8 cellular contexts compared by ENCODE assay signal in genomic region chr14:55107766-55108554, GRCh38. TPM values are rescaled to one million over a fixed set of nuclear protein-coding genes. Genes with fewer than 3 reads are reported as not detected.
DNase-seq lines count a peak whose midpoint lies in the region; ATAC-seq and TF ChIP-seq lines count a peak whose summit lies in the region.

No MANE protein-coding gene starts in this region.

- H3K9me3 ChIP-seq in adipocyte (ENCODE audit: control insufficient read depth, low read length) = peaks cover 7% of the 10 kb centered on the region
- H3K9me3 ChIP-seq in prostate gland = no peaks in the 10 kb centered on the region

- intact Hi-C loops in Right ventricle myocardium superior (cut with DNase I) (no loop called here), prostate gland (cut with DNase I) (no loop called here)

- no peak for TF ChIP-seq CTCF in GM20000 (IDR thresholded peaks at IDR 0.05; ENCODE audit: extremely low read depth, missing control alignments)
- TF ChIP-seq CTCF in prostate gland (IDR thresholded peaks at IDR 0.05) = no peak

- no peak for TF ChIP-seq POLR2A in prostate gland (IDR thresholded peaks at IDR 0.05)

- ATAC-seq in Right ventricle myocardium superior (ENCODE audit: poor library complexity) (peak; percentile 92), GM19395 (IDR thresholded peaks at IDR 0.05; ENCODE audit: unreplicated experiment) (no peak)

- peak overlapping the region; percentile 81 for H3K9ac ChIP-seq in adipocyte (ENCODE audit: low read length)

- H3K27me3 ChIP-seq in adipocyte (replicated peaks; ENCODE audit: control insufficient read depth, insufficient read depth, low read length) = no peaks in the 10 kb centered on the region
- H3K27me3 ChIP-seq in prostate gland (replicated peaks; ENCODE audit: insufficient read depth) = no peaks in the 10 kb centered on the region

- H3K4me1 ChIP-seq in adipocyte (ENCODE audit: control insufficient read depth, insufficient read depth, low read length) (peaks cover 49% of the 10 kb centered on the region), prostate gland (replicated peaks) (peaks cover 14% of the 10 kb centered on the region)

- H3K4me3 ChIP-seq in adipocyte (ENCODE audit: low read length) = peak overlapping the region; percentile 69
- H3K4me3 ChIP-seq in prostate gland = no peak overlapping the region

- 31% methylated on average over 19 of the region's 19 CpGs for WGBS in prostate gland

- DNase-seq in A172 (ENCODE audit: low spot score) = peak; percentile 78
- DNase-seq in GM20000 (ENCODE audit: low spot score) = peak; percentile 58
- DNase-seq in OCI-M1 (lab: John Stamatoyannopoulos, UW) = peak; percentile 82
- DNase-seq in adipocyte (ENCODE audit: low read depth) = peak; percentile 97
- peak; percentile 93 for DNase-seq in Right ventricle myocardium superior
- DNase-seq in prostate gland (ENCODE audit: low spot score) = peak; percentile 70
- no peak for DNase-seq in SKM-1 (lab: John Stamatoyannopoulos, UW; ENCODE audit: unreplicated experiment)

- H3K36me3 ChIP-seq in adipocyte (ENCODE audit: control insufficient read depth, insufficient read depth, low read length, severe bottlenecking) = no peaks in the 10 kb centered on the region
- no peaks in the 10 kb centered on the region for H3K36me3 ChIP-seq in prostate gland

- peak overlapping the region; percentile 82 to 89 for H3K27ac ChIP-seq in prostate gland

RNA-seq across cellular contexts. Expression of gene LGALS3, which starts 21.1 kb away (rescaled TPM):
- 87.7 and 134 TPM in 2 replicates for total RNA-seq in A172 (2014; rRNA removed; shearing (Covaris generic))
- total RNA-seq in Right ventricle myocardium superior = 246 TPM
- 100 to 1,000 TPM; 334 to 400 TPM for total RNA-seq in prostate gland

RNA-seq across cellular contexts. Expression of gene MAPK1IP1L, which starts 56.5 kb away (rescaled TPM):
- 40.1 and 44.2 TPM in 2 replicates for total RNA-seq in A172 (2014; rRNA removed; shearing (Covaris generic))
- total RNA-seq in Right ventricle myocardium superior (49.5 TPM), prostate gland (100 to 1,000 TPM in 1 of 2 donors, 10 to 100 TPM in 1; 51.3 to 137 TPM)
